ENCODE assay signal across 1 cellular context in the genomic region with DNA sequence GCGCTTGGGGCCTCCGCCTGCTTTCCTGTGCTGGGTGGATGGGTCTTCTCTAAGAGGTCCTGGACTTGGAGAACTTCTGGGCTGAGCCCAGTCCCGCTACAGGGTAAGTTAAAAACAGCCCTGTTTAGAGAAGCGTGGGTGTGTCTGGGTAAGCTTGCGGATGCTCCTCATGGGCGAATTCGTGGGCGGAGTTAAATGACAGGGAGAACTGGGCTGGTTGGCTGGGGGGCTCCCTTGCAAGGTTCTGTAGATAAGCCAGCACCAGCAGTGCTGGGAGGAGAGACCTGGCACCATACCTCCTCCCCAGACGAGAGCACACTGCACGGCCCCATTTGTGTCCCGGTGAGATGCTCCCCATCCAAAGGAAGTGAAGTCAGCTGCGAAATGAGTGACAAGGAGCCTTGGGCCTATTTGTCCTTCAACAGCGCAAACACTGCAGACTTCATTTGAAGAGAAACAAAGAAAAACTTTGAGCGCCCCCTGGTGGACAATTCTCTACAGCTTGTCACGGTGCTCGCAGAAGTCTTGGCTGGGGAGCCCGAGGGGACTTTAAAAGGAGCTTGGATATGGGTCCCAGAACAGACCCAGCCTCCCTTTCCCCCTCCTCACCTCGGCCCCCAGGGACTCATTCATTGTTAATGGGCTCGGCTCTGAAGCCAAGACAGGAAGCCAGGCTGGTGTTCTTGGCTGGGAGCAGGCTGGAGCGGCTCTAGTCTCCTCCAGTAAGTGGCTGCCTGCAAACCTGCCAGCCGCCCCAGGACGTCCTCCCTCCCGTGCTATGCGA.
A peak's percentile ranks its signal among the peaks of the same experiment; 100 is the strongest.
TF ChIP-seq lines count a peak whose summit lies in the region.

No MANE protein-coding gene starts in this region.

TF ChIP-seq in A549, 52 proteins besides CTCF, POLR2A, EP300 and RAD21:
- TF ChIP-seq, protein P1, sequence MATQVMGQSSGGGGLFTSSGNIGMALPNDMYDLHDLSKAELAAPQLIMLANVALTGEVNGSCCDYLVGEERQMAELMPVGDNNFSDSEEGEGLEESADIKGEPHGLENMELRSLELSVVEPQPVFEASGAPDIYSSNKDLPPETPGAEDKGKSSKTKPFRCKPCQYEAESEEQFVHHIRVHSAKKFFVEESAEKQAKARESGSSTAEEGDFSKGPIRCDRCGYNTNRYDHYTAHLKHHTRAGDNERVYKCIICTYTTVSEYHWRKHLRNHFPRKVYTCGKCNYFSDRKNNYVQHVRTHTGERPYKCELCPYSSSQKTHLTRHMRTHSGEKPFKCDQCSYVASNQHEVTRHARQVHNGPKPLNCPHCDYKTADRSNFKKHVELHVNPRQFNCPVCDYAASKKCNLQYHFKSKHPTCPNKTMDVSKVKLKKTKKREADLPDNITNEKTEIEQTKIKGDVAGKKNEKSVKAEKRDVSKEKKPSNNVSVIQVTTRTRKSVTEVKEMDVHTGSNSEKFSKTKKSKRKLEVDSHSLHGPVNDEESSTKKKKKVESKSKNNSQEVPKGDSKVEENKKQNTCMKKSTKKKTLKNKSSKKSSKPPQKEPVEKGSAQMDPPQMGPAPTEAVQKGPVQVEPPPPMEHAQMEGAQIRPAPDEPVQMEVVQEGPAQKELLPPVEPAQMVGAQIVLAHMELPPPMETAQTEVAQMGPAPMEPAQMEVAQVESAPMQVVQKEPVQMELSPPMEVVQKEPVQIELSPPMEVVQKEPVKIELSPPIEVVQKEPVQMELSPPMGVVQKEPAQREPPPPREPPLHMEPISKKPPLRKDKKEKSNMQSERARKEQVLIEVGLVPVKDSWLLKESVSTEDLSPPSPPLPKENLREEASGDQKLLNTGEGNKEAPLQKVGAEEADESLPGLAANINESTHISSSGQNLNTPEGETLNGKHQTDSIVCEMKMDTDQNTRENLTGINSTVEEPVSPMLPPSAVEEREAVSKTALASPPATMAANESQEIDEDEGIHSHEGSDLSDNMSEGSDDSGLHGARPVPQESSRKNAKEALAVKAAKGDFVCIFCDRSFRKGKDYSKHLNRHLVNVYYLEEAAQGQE (IDR thresholded peaks at IDR 0.05), result no peak
- TF ChIP-seq SMC3 (IDR thresholded peaks at IDR 0.05) (peak; percentile 92), POLR2AphosphoS2 (conservative IDR thresholded peaks at IDR 0.05; ENCODE audit: low read length) (no peak)
TF ChIP-seq in A549: peak in this region for 1.
